Comparison of ENCODE assay signal across 20 cellular contexts in genomic region chr2:26674002-26674751, GRCh38. TPM values are rescaled to one million over a fixed set of nuclear protein-coding genes. Genes with fewer than 3 reads are reported as not detected.
DNase-seq lines count a peak whose midpoint lies in the region; ATAC-seq and TF ChIP-seq lines count a peak whose summit lies in the region.
"Had no signal": no experiment of that assay in that cellular context is flagged by ENCODE, and none has a peak within 500 bp of the region (broad histone marks: within the 10 kb centered on the region; RNA-seq: fewer than 3 reads in every experiment).

No MANE protein-coding gene starts in this region.

- no peaks in the 10 kb centered on the region for H3K4me1 ChIP-seq in heart left ventricle
- H3K4me1 ChIP-seq in endodermal cell (ENCODE audit: control insufficient read depth, insufficient read depth, low read length): no peaks in the 10 kb centered on the region

- H3K36me3 Mint-ChIP-seq in endodermal cell (ENCODE audit: low read depth): no peaks in the 10 kb centered on the region
- H3K36me3 Mint-ChIP-seq: CD4-positive, CD25-positive, alpha-beta regulatory T cell had no signal

- TF ChIP-seq POLR2A in heart left ventricle (IDR thresholded peaks at IDR 0.05): no peak

- ATAC-seq in heart left ventricle (no peak), sciatic nerve (no peak), HG02588 (IDR thresholded peaks at IDR 0.05; ENCODE audit: unreplicated experiment) (no peak)

- H3K27ac ChIP-seq in heart left ventricle (no peak overlapping the region), endodermal cell (ENCODE audit: low read depth, low read length) (no peak overlapping the region)
- H3K27ac ChIP-seq: BLaER1 had no signal

- H3K27me3 ChIP-seq in heart left ventricle (peaks cover 0 to 13% (median 0%) of the 10 kb centered on the region in 9 donors), endodermal cell (ENCODE audit: control insufficient read depth, insufficient read depth, low read length, poor library complexity, severe bottlenecking) (peaks cover 12% of the 10 kb centered on the region)
- H3K27me3 ChIP-seq: BLaER1, MG63 had no signal

- H3K4me3 Mint-ChIP-seq in endodermal cell: no peak overlapping the region
- H3K4me3 Mint-ChIP-seq: CD4-positive, CD25-positive, alpha-beta regulatory T cell had no signal

- 84 to 89% (median 87%) methylated on average over 6 to 14 of the region's 14 CpGs for WGBS in heart left ventricle, 4 donors
- 90 to 95% methylated on average over 10 to 14 of the region's 14 CpGs for WGBS in endodermal cell (ENCODE audit: insufficient coverage in 1 of 2, insufficient read length in 1 of 2), 2 experiments

- no peak overlapping the region for H3K27ac Mint-ChIP-seq in endodermal cell
- H3K27ac Mint-ChIP-seq: CD4-positive, CD25-positive, alpha-beta regulatory T cell had no signal

- no peak overlapping the region for H3K4me3 ChIP-seq in heart left ventricle
- no peak overlapping the region for H3K4me3 ChIP-seq in endodermal cell (ENCODE audit: low read length)
- H3K4me3 ChIP-seq: BLaER1, MG63 had no signal

- peak; percentile 49 for DNase-seq in cardiac septum (ENCODE audit: low spot score)
- DNase-seq in heart left ventricle: no peak
- peak; percentile 33 for DNase-seq in endodermal cell
- peak; percentile 31 for DNase-seq in sciatic nerve (ENCODE audit: low spot score)
- DNase-seq in NCI-H2196 (lab: John Stamatoyannopoulos, UW; ENCODE audit: unreplicated experiment): no peak
- DNase-seq in NCI-H748 treated with DMSO at 0.1 percent for 48 hours (lab: John Stamatoyannopoulos, UW): no peak
- DNase-seq: CD4-positive, CD25-positive, alpha-beta regulatory T cell; DMS153; KBM-7; MG63; NCI-H1105 treated with DMSO at 0.1 percent for 48 hours; NCI-H2029; NCI-H446 treated with DMSO at 0.1 percent for 48 hours; NCI-H526 treated with DMSO at 0.1 percent for 48 hours; SHP77 treated with DMSO at 0.1 percent for 48 hours had no signal

- H3K9me3 ChIP-seq in heart left ventricle: peaks cover 0 to 5% (median 0%) of the 10 kb centered on the region in 12 donors
- no peaks in the 10 kb centered on the region for H3K9me3 ChIP-seq in endodermal cell (ENCODE audit: control insufficient read depth, low read length)
- H3K9me3 ChIP-seq: MG63 had no signal

- H3K4me1 Mint-ChIP-seq in endodermal cell: no peaks in the 10 kb centered on the region
- H3K4me1 Mint-ChIP-seq: CD4-positive, CD25-positive, alpha-beta regulatory T cell had no signal

- intact Hi-C loops in cardiac septum (cut with DNase I): no loop called here
- intact Hi-C loops in heart left ventricle (cut with DNase I): no loop called here
- intact Hi-C loops in sciatic nerve (cut with DNase I): no loop called here

- TF ChIP-seq CTCF in heart left ventricle (IDR thresholded peaks at IDR 0.05): no peak
- no peak for TF ChIP-seq CTCF in endodermal cell (conservative IDR thresholded peaks at IDR 0.05)

- H3K27me3 Mint-ChIP-seq in endodermal cell (ENCODE audit: insufficient read depth): peaks cover 10% of the 10 kb centered on the region

- H3K36me3 ChIP-seq in heart left ventricle (no peaks in the 10 kb centered on the region), endodermal cell (ENCODE audit: control insufficient read depth, insufficient read depth, low read length) (no peaks in the 10 kb centered on the region)
- H3K36me3 ChIP-seq: BLaER1, MG63 had no signal

- no peak overlapping the region for H3K9ac ChIP-seq in endodermal cell (ENCODE audit: extremely low read depth, low read length, poor library complexity, severe bottlenecking)
- H3K9ac ChIP-seq: BLaER1 had no signal

- H3K9me3 Mint-ChIP-seq in endodermal cell: peaks cover 7% of the 10 kb centered on the region

RNA-seq across cellular contexts. Expression of gene KCNK3, which starts 18.3 kb away (rescaled TPM):
- 0.70 TPM for total RNA-seq in cardiac septum
- total RNA-seq in heart left ventricle: 10 to 100 TPM in 1 of 9 donors, 1 to 10 TPM in 6, under 1 TPM in 2; 0.61 to 12.2 (median 2.1) TPM
- polyA plus RNA-seq in heart left ventricle: 1 to 10 TPM; 1.9 to 3.7 TPM
- not detected for total RNA-seq in endodermal cell
- 1.9 TPM for polyA plus RNA-seq in endodermal cell (2013, experiment 1 of 2)
- 1.7 TPM for polyA plus RNA-seq in endodermal cell (2013, experiment 2 of 2)
- 0.53 TPM for total RNA-seq in sciatic nerve
- total RNA-seq: CD4-positive, CD25-positive, alpha-beta regulatory T cell; G401; LHCN-M2 had no signal
- polyA plus RNA-seq: CD4-positive, CD25-positive, alpha-beta regulatory T cell had no signal

RNA-seq across cellular contexts. Expression of gene CIB4, which starts 33.0 kb away (rescaled TPM):
- total RNA-seq in cardiac septum: not detected
- total RNA-seq in heart left ventricle: not detected
- polyA plus RNA-seq in heart left ventricle: not detected
- total RNA-seq in endodermal cell: not detected
- polyA plus RNA-seq in endodermal cell (2013, experiment 1 of 2): not detected
- not detected for polyA plus RNA-seq in endodermal cell (2013, experiment 2 of 2)
- total RNA-seq in sciatic nerve: not detected
- total RNA-seq: A172; CD4-positive, CD25-positive, alpha-beta regulatory T cell; G401; LHCN-M2 had no signal
- polyA plus RNA-seq: CD4-positive, CD25-positive, alpha-beta regulatory T cell had no signal

Comparison
In these comparisons a context has a peak if more than half of its experiments do, and no peak if none do; other contexts are left out.
1. DNase-seq: peak in cardiac septum (single experiment), endodermal cell (single experiment) and sciatic nerve (single experiment); none in heart left ventricle (0 of 5), NCI-H2196 (single experiment) and NCI-H748 treated with DMSO at 0.1 percent for 48 hours (single experiment).